ENCODE assay signal across 15 cellular contexts in the genomic region with DNA sequence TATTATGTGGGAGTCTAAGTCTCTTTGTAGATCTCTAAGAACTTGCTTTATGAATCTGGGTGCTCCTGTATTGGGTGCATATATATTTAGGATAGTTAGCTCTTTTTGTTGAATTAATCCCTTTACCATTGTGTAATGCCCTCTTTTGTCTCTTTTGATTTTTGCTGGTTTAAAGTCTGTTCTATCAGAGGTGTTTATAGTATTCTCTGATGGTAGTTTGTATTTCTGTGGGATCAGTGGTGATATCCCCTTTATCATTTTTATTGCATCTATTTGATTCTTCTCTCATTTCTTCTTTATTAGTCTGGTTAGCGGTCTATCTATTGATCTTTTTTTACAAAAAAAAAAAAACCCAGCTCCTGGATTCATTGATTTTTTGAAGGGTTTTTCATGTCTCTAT. TPM values are rescaled to one million over a fixed set of nuclear protein-coding genes. Genes with fewer than 3 reads are reported as not detected.
"Had no signal": no experiment of that assay in that cellular context is flagged by ENCODE, and none has a peak within 500 bp of the region (broad histone marks: within the 10 kb centered on the region; RNA-seq: fewer than 3 reads in every experiment).

No MANE protein-coding gene starts in this region.

RNA-seq across cellular contexts. Expression of a gene that starts 15.3 kb away (rescaled TPM):
- total RNA-seq: stomach, subcutaneous adipose tissue, suprapubic skin, temporal lobe, thoracic aorta, thyroid gland, tibial nerve, transverse colon, upper lobe of left lung, upper lobe of right lung, ureter, urinary bladder, uterus, vagina had no signal
- polyA plus RNA-seq: stomach, thymus, urinary bladder had no signal

RNA-seq across cellular contexts. Expression of a gene that starts 50.6 kb away (rescaled TPM):
- total RNA-seq: stomach, subcutaneous adipose tissue, suprapubic skin, temporal lobe, thoracic aorta, thyroid gland, tibial nerve, transverse colon, upper lobe of left lung, upper lobe of right lung, ureter, urinary bladder, uterus, vagina had no signal
- polyA plus RNA-seq: stomach, thymus, urinary bladder had no signal
